ENCODE assay signal across 11 cellular contexts in the genomic region with DNA sequence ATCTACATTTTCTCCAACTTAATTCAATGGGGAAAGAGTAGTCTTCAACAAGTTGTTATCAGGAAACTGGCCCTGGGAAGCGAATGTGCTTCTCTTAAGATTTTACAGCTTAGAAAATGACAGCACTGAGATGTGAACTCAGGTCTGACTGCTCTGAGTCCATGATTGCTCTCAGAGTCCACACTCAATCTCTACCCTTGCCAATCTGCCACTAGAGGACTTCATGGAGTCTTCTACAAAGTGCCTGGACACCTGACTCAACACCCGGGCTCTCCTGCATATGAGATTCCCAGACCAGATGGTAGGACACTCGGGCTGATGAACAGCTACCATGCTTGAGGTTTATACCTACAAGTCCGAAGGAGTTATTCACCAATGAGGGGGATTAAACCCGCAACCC.
DNase-seq lines count a peak whose midpoint lies in the region; ATAC-seq and TF ChIP-seq lines count a peak whose summit lies in the region.
"Had no signal": no experiment of that assay in that cellular context is flagged by ENCODE, and none has a peak within 500 bp of the region (broad histone marks: within the 10 kb centered on the region; RNA-seq: fewer than 3 reads in every experiment).

No MANE protein-coding gene starts in this region.

- DNase-seq in colonic mucosa (no peak), ureter (ENCODE audit: low spot score) (no peak), body of pancreas (no peak)
- DNase-seq: DND-41, NCI-H446 had no signal

- H3K9me3 ChIP-seq in colonic mucosa = no peaks in the 10 kb centered on the region
- no peaks in the 10 kb centered on the region for H3K9me3 ChIP-seq in body of pancreas

- ATAC-seq in GM19438 (IDR thresholded peaks at IDR 0.05; ENCODE audit: low read depth, unreplicated experiment) (peak; percentile 18), HG03135 (IDR thresholded peaks at IDR 0.05; ENCODE audit: unreplicated experiment) (peak; percentile 13), body of pancreas (no peak), HG03565 (IDR thresholded peaks at IDR 0.05; ENCODE audit: unreplicated experiment) (no peak), HG03457 (IDR thresholded peaks at IDR 0.05; ENCODE audit: unreplicated experiment) (no peak)

- H3K9ac ChIP-seq in colonic mucosa (ENCODE audit: low read depth in 2 of 2, low read length in 2 of 2) = no peak overlapping the region
- H3K9ac ChIP-seq: neural progenitor cell had no signal

- no peaks in the 10 kb centered on the region for H3K36me3 ChIP-seq in colonic mucosa
- no peaks in the 10 kb centered on the region for H3K36me3 ChIP-seq in body of pancreas (replicated peaks in 1 of 2; ENCODE audit: insufficient read depth in 1 of 2, low read depth in 2 of 2)
- H3K36me3 ChIP-seq: neural progenitor cell had no signal

- H3K4me3 ChIP-seq in colonic mucosa (no peak overlapping the region), body of pancreas (no peak overlapping the region)
- H3K4me3 ChIP-seq: neural progenitor cell had no signal

- no peaks in the 10 kb centered on the region for H3K27me3 ChIP-seq in colonic mucosa
- H3K27me3 ChIP-seq in body of pancreas = no peaks in the 10 kb centered on the region
- H3K27me3 ChIP-seq: neural progenitor cell had no signal

- TF ChIP-seq POLR2A in body of pancreas (IDR thresholded peaks at IDR 0.05) = no peak

- intact Hi-C loops in colonic mucosa (cut with DNase I) (no loop called here), body of pancreas (cut with DNase I) (no loop called here)

- 80 to 82% methylated on average over 5 of the region's 5 CpGs for WGBS in body of pancreas, 2 donors

- H3K27ac ChIP-seq in C4-2B (peak overlapping the region; percentile 80), colonic mucosa (peak overlapping the region; percentile 47), body of pancreas (no peak overlapping the region)
- H3K27ac ChIP-seq: neural progenitor cell had no signal

- H3K4me1 ChIP-seq in colonic mucosa = no peaks in the 10 kb centered on the region
- peaks cover 4% of the 10 kb centered on the region for H3K4me1 ChIP-seq in body of pancreas
- H3K4me1 ChIP-seq: neural progenitor cell had no signal

- TF ChIP-seq CTCF in C4-2B (conservative IDR thresholded peaks at IDR 0.05) = peak; percentile 16; the same call in 1 of the 2 replicates
- TF ChIP-seq CTCF in colonic mucosa (IDR thresholded peaks at IDR 0.05) = no peak
- TF ChIP-seq CTCF in body of pancreas (IDR thresholded peaks at IDR 0.05) = no peak

Comparison
In these comparisons a context has a peak if more than half of its experiments do, and no peak if none do; other contexts are left out.
1. H3K27ac ChIP-seq: peak in C4-2B (single experiment) and colonic mucosa (single experiment); none in body of pancreas (0 of 4).
2. ATAC-seq: peak in GM19438 (single experiment) and HG03135 (single experiment); none in body of pancreas (single experiment), HG03565 (single experiment) and HG03457 (single experiment).